ENCODE assay signal across 13 cellular contexts in the genomic region with DNA sequence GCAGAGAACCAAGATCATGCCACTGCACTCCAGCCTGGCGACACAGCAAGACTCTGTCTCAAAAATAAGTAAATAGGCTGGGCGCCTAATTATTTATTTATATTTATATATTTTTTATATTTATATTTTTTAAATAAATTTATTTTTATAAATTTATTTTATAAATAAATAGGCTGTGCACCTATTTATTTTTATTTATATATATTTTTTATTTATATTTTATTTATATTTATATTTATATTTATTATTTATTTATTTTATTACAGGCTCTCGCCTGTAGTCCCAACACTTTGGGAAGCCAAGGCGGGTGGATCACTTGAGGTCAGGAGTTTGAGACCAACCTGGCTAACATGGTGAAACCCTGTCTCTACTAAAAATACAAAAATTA. TPM values are rescaled to one million over a fixed set of nuclear protein-coding genes. Genes with fewer than 3 reads are reported as not detected.
"Had no signal": no experiment of that assay in that cellular context is flagged by ENCODE, and none has a peak within 500 bp of the region (broad histone marks: within the 10 kb centered on the region; RNA-seq: fewer than 3 reads in every experiment).

No MANE protein-coding gene starts in this region.

RNA-seq across cellular contexts. Expression of gene GDAP1L1, which starts 14.6 kb away (rescaled TPM):
- total RNA-seq: activated naive CD4-positive, alpha-beta T cell treated with anti-CD3 and anti-CD28 coated beads, Interleukin-2, amount 50 U/mL, for 72 hours; activated naive CD8-positive, alpha-beta T cell treated with anti-CD3 and anti-CD28 coated beads, Interleukin-2, amount 10 ng/mL, durations not matched to agents 7 days and 5 days; activated T-cell treated with anti-CD3 and anti-CD28 coated beads, Interleukin-2, amount 50 U/mL, for 4 hours; activated T-helper 17 cell treated with anti-CD3 and anti-CD28 coated beads, Interleukin-2, amount 50 U/mL, for 72 hours; activated T-helper 2 cell treated with anti-CD3 and anti-CD28 coated beads, Interferon-gamma antibody, Interleukin-2, Interleukin-4, amounts not matched to agents 10 μg/mL and 5 μg/mL and 100 μg/mL, durations not matched to agents 14 hours and 24 hours and 36 hours; aorta; ascending aorta; body of pancreas; breast epithelium; bronchial epithelial cell; chondrocyte had no signal

RNA-seq across cellular contexts. Expression of gene JPH2, which starts 45.5 kb away (rescaled TPM):
- total RNA-seq: activated naive CD4-positive, alpha-beta T cell treated with anti-CD3 and anti-CD28 coated beads for 36 hours; activated T-cell treated with anti-CD3 and anti-CD28 coated beads, Interleukin-2, amount 50 U/mL, for 4 hours; activated T-helper 1 cell treated with anti-CD3 and anti-CD28 coated beads, Interleukin-12 subunit alpha, Interleukin-12 subunit beta, Interleukin-2, Interleukin-4 antibody, amounts not matched to agents 30 ng/mL and 10 ng/mL and 1 ng/mL, durations not matched to agents 14 hours and 24 hours and 36 hours; activated T-helper 2 cell treated with anti-CD3 and anti-CD28 coated beads, Interferon-gamma antibody, Interleukin-2, Interleukin-4, amounts not matched to agents 10 μg/mL and 5 μg/mL and 100 μg/mL, durations not matched to agents 14 hours and 24 hours and 36 hours had no signal
